ENCODE assay signal across 1 cellular context in genomic region chr9:7169717-7170348, GRCh38.
TF ChIP-seq lines count a peak whose summit lies in the region.

No MANE protein-coding gene starts in this region.

TF ChIP-seq in WTC11, 78 proteins besides CTCF, POLR2A, EP300 and RAD21 (continued from another document):
- TF ChIP-seq, protein P1, sequence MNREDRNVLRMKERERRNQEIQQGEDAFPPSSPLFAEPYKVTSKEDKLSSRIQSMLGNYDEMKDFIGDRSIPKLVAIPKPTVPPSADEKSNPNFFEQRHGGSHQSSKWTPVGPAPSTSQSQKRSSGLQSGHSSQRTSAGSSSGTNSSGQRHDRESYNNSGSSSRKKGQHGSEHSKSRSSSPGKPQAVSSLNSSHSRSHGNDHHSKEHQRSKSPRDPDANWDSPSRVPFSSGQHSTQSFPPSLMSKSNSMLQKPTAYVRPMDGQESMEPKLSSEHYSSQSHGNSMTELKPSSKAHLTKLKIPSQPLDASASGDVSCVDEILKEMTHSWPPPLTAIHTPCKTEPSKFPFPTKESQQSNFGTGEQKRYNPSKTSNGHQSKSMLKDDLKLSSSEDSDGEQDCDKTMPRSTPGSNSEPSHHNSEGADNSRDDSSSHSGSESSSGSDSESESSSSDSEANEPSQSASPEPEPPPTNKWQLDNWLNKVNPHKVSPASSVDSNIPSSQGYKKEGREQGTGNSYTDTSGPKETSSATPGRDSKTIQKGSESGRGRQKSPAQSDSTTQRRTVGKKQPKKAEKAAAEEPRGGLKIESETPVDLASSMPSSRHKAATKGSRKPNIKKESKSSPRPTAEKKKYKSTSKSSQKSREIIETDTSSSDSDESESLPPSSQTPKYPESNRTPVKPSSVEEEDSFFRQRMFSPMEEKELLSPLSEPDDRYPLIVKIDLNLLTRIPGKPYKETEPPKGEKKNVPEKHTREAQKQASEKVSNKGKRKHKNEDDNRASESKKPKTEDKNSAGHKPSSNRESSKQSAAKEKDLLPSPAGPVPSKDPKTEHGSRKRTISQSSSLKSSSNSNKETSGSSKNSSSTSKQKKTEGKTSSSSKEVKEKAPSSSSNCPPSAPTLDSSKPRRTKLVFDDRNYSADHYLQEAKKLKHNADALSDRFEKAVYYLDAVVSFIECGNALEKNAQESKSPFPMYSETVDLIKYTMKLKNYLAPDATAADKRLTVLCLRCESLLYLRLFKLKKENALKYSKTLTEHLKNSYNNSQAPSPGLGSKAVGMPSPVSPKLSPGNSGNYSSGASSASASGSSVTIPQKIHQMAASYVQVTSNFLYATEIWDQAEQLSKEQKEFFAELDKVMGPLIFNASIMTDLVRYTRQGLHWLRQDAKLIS (CRISPR knock-in tag; IDR thresholded peaks at IDR 0.05; ENCODE audit: borderline replicate concordance) = no peak
- no peak for TF ChIP-seq ZNF423 (CRISPR knock-in tag; IDR thresholded peaks at IDR 0.05)
- no peak for TF ChIP-seq E2F1 (CRISPR knock-in tag; IDR thresholded peaks at IDR 0.05)
- TF ChIP-seq RORB (CRISPR knock-in tag; IDR thresholded peaks at IDR 0.05) = no peak
- TF ChIP-seq ZNF425 (CRISPR knock-in tag; conservative IDR thresholded peaks at IDR 0.05) = no peak
- TF ChIP-seq MYBL2 (CRISPR knock-in tag; IDR thresholded peaks at IDR 0.05) = no peak
- TF ChIP-seq ATF1 (CRISPR knock-in tag; IDR thresholded peaks at IDR 0.05) = no peak
- no peak for TF ChIP-seq NR2C2 (CRISPR knock-in tag; IDR thresholded peaks at IDR 0.05)
- no peak for TF ChIP-seq ZBTB43 (CRISPR knock-in tag; IDR thresholded peaks at IDR 0.05)
- no peak for TF ChIP-seq ZNF396 (CRISPR knock-in tag; IDR thresholded peaks at IDR 0.05; ENCODE audit: borderline replicate concordance)
- no peak for TF ChIP-seq OVOL2 (CRISPR knock-in tag; IDR thresholded peaks at IDR 0.05; ENCODE audit: borderline replicate concordance)
- TF ChIP-seq HMGA2 (CRISPR knock-in tag; IDR thresholded peaks at IDR 0.05) = no peak
- no peak for TF ChIP-seq ZNF263 (CRISPR knock-in tag; IDR thresholded peaks at IDR 0.05; ENCODE audit: low read depth)
- TF ChIP-seq GABPB1 (CRISPR knock-in tag; IDR thresholded peaks at IDR 0.05) = no peak
TF ChIP-seq in WTC11: peak in this region for 0.
